In the genomic region with DNA sequence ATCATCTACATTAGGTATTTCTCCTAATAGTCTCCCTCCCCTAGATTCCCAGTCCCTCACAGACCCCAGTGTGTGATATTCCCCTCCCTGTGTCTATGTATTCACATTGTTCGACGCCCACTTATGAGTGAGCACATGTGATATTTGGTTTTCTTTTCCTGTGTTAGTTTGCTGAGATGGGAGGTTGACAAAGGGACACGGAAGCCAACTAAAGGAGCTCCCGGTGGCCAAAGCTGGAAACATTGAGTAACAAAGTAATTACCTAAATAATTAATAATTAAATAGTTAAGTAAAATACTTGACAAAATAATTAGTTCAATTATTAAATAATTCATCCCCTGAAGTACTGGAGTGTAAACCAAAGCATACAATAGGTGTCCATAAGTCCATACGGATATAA, we compare ENCODE assay signal across 22 cellular contexts.
"Had no signal": no experiment of that assay in that cellular context is flagged by ENCODE, and none has a peak within 500 bp of the region (broad histone marks: within the 10 kb centered on the region; RNA-seq: fewer than 3 reads in every experiment).

No MANE protein-coding gene starts in this region.

- ATAC-seq: effector memory CD8-positive, alpha-beta T cell; foreskin keratinocyte; gastroesophageal sphincter; heart left ventricle; left colon; left lobe of liver; lower lobe of right lung; mucosa of descending colon; naive thymus-derived CD8-positive, alpha-beta T cell had no signal

- FAIRE-seq: endometrium, frontal cortex, kidney had no signal

- DNase-seq: colonic mucosa; cortex of kidney; effector CD8-positive, alpha-beta T cell; effector memory CD8-positive, alpha-beta T cell; endodermal cell; foreskin keratinocyte; heart left ventricle; hypothalamus; islet precursor cell; kidney; kidney glomerular epithelial cell; left colon; left ventricle myocardium inferior; lower lobe of right lung; mesenchymal stem cell; mucosa of descending colon; naive B cell; naive thymus-derived CD8-positive, alpha-beta T cell had no signal
